ENCODE assay signal across 9 cellular contexts in the genomic region with DNA sequence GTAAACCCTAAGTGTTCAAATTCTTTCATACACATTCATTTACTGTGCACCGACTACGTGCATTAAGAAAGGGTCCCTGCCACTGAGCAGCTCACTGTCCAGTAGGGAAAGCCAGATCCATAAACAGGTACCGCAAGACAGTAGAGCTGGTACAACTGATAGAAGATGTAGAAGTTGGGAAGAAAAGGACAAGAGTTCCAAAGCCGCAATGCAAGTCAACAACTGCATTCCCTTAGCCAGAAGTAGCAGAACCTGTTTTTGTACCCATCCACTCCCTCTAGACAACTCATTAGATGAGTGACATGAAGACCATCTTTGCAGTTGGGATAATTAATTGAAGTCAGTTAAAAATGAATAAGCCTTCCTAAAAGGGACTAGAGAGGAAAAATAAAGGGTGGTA. TPM values are rescaled to one million over a fixed set of nuclear protein-coding genes. Genes with fewer than 3 reads are reported as not detected.
DNase-seq lines count a peak whose midpoint lies in the region; ATAC-seq, FAIRE-seq and TF ChIP-seq lines count a peak whose summit lies in the region.
"Had no signal": no experiment of that assay in that cellular context is flagged by ENCODE, and none has a peak within 500 bp of the region (broad histone marks: within the 10 kb centered on the region; RNA-seq: fewer than 3 reads in every experiment).

No MANE protein-coding gene starts in this region.

- peaks cover 4% of the 10 kb centered on the region for H3K27me3 Mint-ChIP-seq in T-helper 1 cell treated with Interleukin-12 subunit alpha and Interleukin-12 subunit beta and Interleukin-4 antibody, amounts not matched to agents 30 μg/mL and 1 μg/mL, for 36 hours (ENCODE audit: low read depth)

- DNase-seq in T-helper 1 cell (no peak), PC-9 (no peak), small intestine (peak; percentile 8), occipital lobe (lab: John Stamatoyannopoulos, UW) (no peak)
- DNase-seq: stimulated activated CD4-positive, alpha-beta T cell treated with anti-CD3 and anti-CD28 coated beads, Interleukin-1b, Interleukin-23, amount 100 ng/mL, for 48 hours had no signal

- CTCF ChIA-PET in PC-9 (lab: Charles Lee) = no interaction called here

- ATAC-seq in esophagus mucosa = peak; percentile 24
- no peak for ATAC-seq in GM18498 (IDR thresholded peaks at IDR 0.05; ENCODE audit: unreplicated experiment)
- ATAC-seq in HG03196 (IDR thresholded peaks at IDR 0.05; ENCODE audit: unreplicated experiment) = no peak

- peaks cover 29% of the 10 kb centered on the region for H3K4me1 Mint-ChIP-seq in T-helper 1 cell treated with Interleukin-12 subunit alpha and Interleukin-12 subunit beta and Interleukin-4 antibody, amounts not matched to agents 30 μg/mL and 1 μg/mL, for 36 hours (ENCODE audit: low read depth)

- intact Hi-C loops in PC-9 (cut with micrococcal nuclease; ENCODE audit: unreplicated experiment) = no loop called here

- no peaks in the 10 kb centered on the region for H3K9me2 ChIP-seq in PC-9 (ENCODE audit: insufficient read depth)

- 44 to 65% (median 59%) methylated on average over 4 of the region's 4 CpGs for WGBS in small intestine, 3 donors

- peaks cover 6% of the 10 kb centered on the region for H3K36me3 Mint-ChIP-seq in T-helper 1 cell treated with Interleukin-12 subunit alpha and Interleukin-12 subunit beta and Interleukin-4 antibody, amounts not matched to agents 30 μg/mL and 1 μg/mL, for 36 hours (ENCODE audit: low read depth)

- peak overlapping the region; percentile 76 for H3K4me3 ChIP-seq in PC-9
- no peak overlapping the region for H3K4me3 ChIP-seq in small intestine (ENCODE audit: low read depth in 1 of 2, low read length in 2 of 2)

- peak overlapping the region; percentile 94 for H3K27ac Mint-ChIP-seq in T-helper 1 cell treated with Interleukin-12 subunit alpha and Interleukin-12 subunit beta and Interleukin-4 antibody, amounts not matched to agents 30 μg/mL and 1 μg/mL, for 36 hours

- POLR2A ChIA-PET in PC-9 (lab: Charles Lee; ENCODE audit: unreplicated experiment) = no interaction called here

- peaks cover 48% of the 10 kb centered on the region for H3K79me2 ChIP-seq in PC-9 (ENCODE audit: low read depth)

- no peaks in the 10 kb centered on the region for H3K9me3 Mint-ChIP-seq in T-helper 1 cell treated with Interleukin-12 subunit alpha and Interleukin-12 subunit beta and Interleukin-4 antibody, amounts not matched to agents 30 μg/mL and 1 μg/mL, for 36 hours

- peak overlapping the region; percentile 91 for H3K4me2 ChIP-seq in PC-9

- H3K36me3 ChIP-seq in PC-9 (ENCODE audit: low read depth) = no peaks in the 10 kb centered on the region; the same call in 1 of the 2 replicates
- H3K36me3 ChIP-seq in small intestine (ENCODE audit: control insufficient read depth in 2 of 2, insufficient read depth in 2 of 2, low read length in 2 of 2) = no peaks in the 10 kb centered on the region

- no peak overlapping the region for H2AFZ ChIP-seq in PC-9

- FAIRE-seq in small intestine (lab: Jason Lieb, UNC) = no peak

- no peak for TF ChIP-seq CTCF in PC-9 (conservative IDR thresholded peaks at IDR 0.05)

- H3K27me3 ChIP-seq in PC-9 (ENCODE audit: insufficient read depth, low read depth) = no peaks in the 10 kb centered on the region
- no peaks in the 10 kb centered on the region for H3K27me3 ChIP-seq in small intestine (ENCODE audit: control insufficient read depth in 2 of 2, insufficient read depth in 2 of 2, low read length in 2 of 2)

- H3K9me3 ChIP-seq in PC-9 (ENCODE audit: insufficient read depth, low read depth) (no peaks in the 10 kb centered on the region), small intestine (ENCODE audit: control insufficient read depth, low read depth) (no peaks in the 10 kb centered on the region)

- H3F3A ChIP-seq in PC-9 (ENCODE audit: insufficient read depth, low read depth) = peaks cover 22% of the 10 kb centered on the region

- TSS peak; percentile 39 for BruUV-seq in PC-9 (replicated peaks; lab: Mats Ljungman, UMichigan)

- H3K27ac ChIP-seq in PC-9 (no peak overlapping the region; the same call in 1 of the 2 replicates), small intestine (ENCODE audit: low read depth in 1 of 2, low read length in 1 of 2) (no peak overlapping the region)

- peak overlapping the region; percentile 97 for H3K4me3 Mint-ChIP-seq in T-helper 1 cell treated with Interleukin-12 subunit alpha and Interleukin-12 subunit beta and Interleukin-4 antibody, amounts not matched to agents 30 μg/mL and 1 μg/mL, for 36 hours

- H4K20me1 ChIP-seq in PC-9 (ENCODE audit: insufficient read depth) = no peaks in the 10 kb centered on the region

- H3K4me1 ChIP-seq in PC-9 (replicated peaks; ENCODE audit: insufficient read depth) (peaks cover 22% of the 10 kb centered on the region), small intestine (ENCODE audit: control insufficient read depth in 2 of 2, insufficient read depth in 1 of 2, low read depth in 1 of 2, low read length in 1 of 2) (peaks cover 2 to 8% of the 10 kb centered on the region in 2 donors)

RNA-seq across cellular contexts. Expression of gene SENP1, which starts 1.3 kb away (rescaled TPM):
- total RNA-seq in PC-9 (2021) = 20.9 and 23.0 TPM in 2 replicates
- total RNA-seq in esophagus mucosa = 13.4 TPM
- 1 to 10 TPM; 2.5 to 5.0 (median 3.2) TPM for polyA plus RNA-seq in small intestine
- total RNA-seq in occipital lobe = 33.5 TPM

RNA-seq across cellular contexts. Expression of gene PFKM, which starts 14.6 kb away (rescaled TPM):
- total RNA-seq in PC-9 (2021) (63.2 and 67.6 TPM in 2 replicates), esophagus mucosa (24.7 TPM), occipital lobe (112 TPM)
- polyA plus RNA-seq in small intestine = 10 to 100 TPM; 11.3 to 25.6 (median 16.8) TPM

RNA-seq across cellular contexts. Expression of gene ASB8, which starts 52.8 kb away (rescaled TPM):
- 21.8 and 25.1 TPM in 2 replicates for total RNA-seq in PC-9 (2021)
- 24.7 TPM for total RNA-seq in esophagus mucosa
- 10 to 100 TPM; 17.6 to 26.4 (median 21.6) TPM for polyA plus RNA-seq in small intestine
- 38.8 TPM for total RNA-seq in occipital lobe
